ENCODE assay signal across 9 cellular contexts in genomic region chr5:139513434-139513833, GRCh38. TPM values are rescaled to one million over a fixed set of nuclear protein-coding genes. Genes with fewer than 3 reads are reported as not detected.
DNase-seq lines count a peak whose midpoint lies in the region; ATAC-seq, FAIRE-seq and TF ChIP-seq lines count a peak whose summit lies in the region.
"Not testable (repeated sequence)": the region's sequence is repeated elsewhere in the genome, so short reads cannot be mapped to it uniquely, and the experiment has no call there.
"Had no signal": no experiment of that assay in that cellular context is flagged by ENCODE, and none has a peak within 500 bp of the region (broad histone marks: within the 10 kb centered on the region; RNA-seq: fewer than 3 reads in every experiment).

No MANE protein-coding gene starts in this region.

- H3K4me3 Mint-ChIP-seq in CD8-positive, alpha-beta T cell; effector memory CD8-positive, alpha-beta T cell: not testable (repeated sequence)

- not testable (repeated sequence) for H2AFZ ChIP-seq in Loucy (ENCODE audit: low read length)

- H3K9me2 ChIP-seq in Loucy (replicated peaks; ENCODE audit: low read depth, low read length): not testable (repeated sequence)

- peaks cover 30% of the 10 kb centered on the region for H3K4me1 ChIP-seq in CD8-positive, alpha-beta T cell (ENCODE audit: insufficient read depth, low read length)
- peaks cover 27% of the 10 kb centered on the region for H3K4me1 ChIP-seq in Loucy (ENCODE audit: insufficient read depth, low read length, poor library complexity, severe bottlenecking)

- peaks cover 47% of the 10 kb centered on the region for H3K4me1 Mint-ChIP-seq in CD8-positive, alpha-beta T cell (ENCODE audit: low read depth)
- H3K4me1 Mint-ChIP-seq in effector memory CD8-positive, alpha-beta T cell (ENCODE audit: low read depth in 2 of 2): peaks cover 38 to 41% of the 10 kb centered on the region in 2 donors

- peak; percentile 44 for FAIRE-seq in RCC 7860 (lab: Jason Lieb, UNC)

- not testable (repeated sequence) for H3K36me3 Mint-ChIP-seq in CD8-positive, alpha-beta T cell
- peaks cover 10% of the 10 kb centered on the region for H3K36me3 Mint-ChIP-seq in effector memory CD8-positive, alpha-beta T cell (ENCODE audit: insufficient read depth)

- H3K27ac ChIP-seq in CD8-positive, alpha-beta T cell (ENCODE audit: low read depth, low read length): not testable (repeated sequence)

- peak; percentile 79 for TF ChIP-seq CTCF in CD8-positive, alpha-beta T cell (IDR thresholded peaks at IDR 0.05)
- peak; percentile 84 for TF ChIP-seq CTCF in Loucy (conservative IDR thresholded peaks at IDR 0.05; ENCODE audit: low read length)

- intact Hi-C loops in CD8-positive, alpha-beta T cell (cut with DNase I, micrococcal nuclease): loop anchor here (1.0 to 10.0 kb wide), 4 partner anchors 31 to 181 kb away; partner anchors contain the start of genes SMIM33 (in 1 of the 2) and STING1 (in 1 of the 2)

- H3K9me3 ChIP-seq in CD8-positive, alpha-beta T cell (ENCODE audit: low read length); Loucy (ENCODE audit: insufficient read depth, low read depth, low read length): not testable (repeated sequence)

- H3K4me3 ChIP-seq in CD8-positive, alpha-beta T cell (ENCODE audit: low read depth, low read length); Loucy (ENCODE audit: low read length, poor library complexity, severe bottlenecking): not testable (repeated sequence)

- peak; percentile 66 for ATAC-seq in CD8-positive, alpha-beta T cell
- peak; percentile 39 for ATAC-seq in GM21619 (IDR thresholded peaks at IDR 0.05; ENCODE audit: unreplicated experiment)
- ATAC-seq in effector memory CD8-positive, alpha-beta T cell (replicated peaks): peak; percentile 61

- not testable (repeated sequence) for H4K20me1 ChIP-seq in Loucy (ENCODE audit: insufficient read depth, low read length, poor library complexity, severe bottlenecking)

- H3K27ac Mint-ChIP-seq in CD8-positive, alpha-beta T cell; effector memory CD8-positive, alpha-beta T cell: not testable (repeated sequence)

- not testable (repeated sequence) for H3K27me3 ChIP-seq in CD8-positive, alpha-beta T cell (ENCODE audit: insufficient read depth, low read length); Loucy (ENCODE audit: insufficient read depth, low read length, poor library complexity, severe bottlenecking)

- not testable (repeated sequence) for H3F3A ChIP-seq in Loucy (ENCODE audit: low read depth)

- H3K36me3 ChIP-seq in CD8-positive, alpha-beta T cell (ENCODE audit: insufficient read depth, low read length); Loucy (ENCODE audit: insufficient read depth, low read length): not testable (repeated sequence)

- CTCF ChIA-PET in CD8-positive, alpha-beta T cell (lab: Charles Lee): interaction anchor here (0.6 to 12.1 kb wide), 49 partner anchors 8 to 1064 kb away, joined by 3 to 473 read pairs (median 6); partner anchors contain the start of genes DNAJC18, SMIM33, SPATA24 and STING1

- H3K9ac ChIP-seq in Loucy (ENCODE audit: low read depth, low read length, poor library complexity, severe bottlenecking): peak overlapping the region; percentile 21

- not testable (repeated sequence) for H3K79me2 ChIP-seq in Loucy (ENCODE audit: insufficient read depth, low read length)

- H3K27me3 Mint-ChIP-seq in CD8-positive, alpha-beta T cell (ENCODE audit: low read depth); effector memory CD8-positive, alpha-beta T cell: not testable (repeated sequence)

- H3K4me2 ChIP-seq in Loucy (ENCODE audit: low read depth, low read length, poor library complexity, severe bottlenecking): not testable (repeated sequence)

- DNase-seq in CD8-positive, alpha-beta T cell: peak; percentile 60 to 87 (median 77)
- DNase-seq in RCC 7860 (ENCODE audit: low spot score) (peak; percentile 81), activated T-cell treated with anti-CD3 and anti-CD28 coated beads for 24 hours (ENCODE audit: low read depth) (peak; percentile 71), lung microvascular endothelial cell (ENCODE audit: low read depth in 2 of 2) (peak; percentile 85 to 92)
- DNase-seq in effector memory CD8-positive, alpha-beta T cell: peak; percentile 70 to 78 (median 76)
- DNase-seq in stimulated activated CD4-positive, alpha-beta T cell treated with anti-CD3 and anti-CD28 coated beads, TNF-alpha, amount 100 ng/mL, for 4 hours (ENCODE audit: low read depth in 3 of 3): peak; percentile 50 to 69 (median 69)

- not testable (repeated sequence) for H3K9me3 Mint-ChIP-seq in CD8-positive, alpha-beta T cell; effector memory CD8-positive, alpha-beta T cell

- POLR2A ChIA-PET in CD8-positive, alpha-beta T cell (lab: Charles Lee): interaction anchor here (0.7 to 3.2 kb wide), 4 partner anchors 10 to 91 kb away, joined by 3 to 24 read pairs (median 8); no protein-coding TSS in a partner anchor

RNA-seq across cellular contexts. Expression of gene STING1, which starts 30.9 kb away (rescaled TPM):
- 10 to 100 TPM; 55.0 to 57.8 TPM for total RNA-seq in CD8-positive, alpha-beta T cell
- total RNA-seq in lung microvascular endothelial cell: 18.7 and 51.9 TPM in 2 replicates

RNA-seq across cellular contexts. Expression of gene SMIM33, which starts 42.6 kb away (rescaled TPM):
- not detected for total RNA-seq in CD8-positive, alpha-beta T cell
- total RNA-seq in lung microvascular endothelial cell: under 0.01 TPM in 1 of 2 replicates, not detected in the other
- total RNA-seq: glomerular endothelial cell had no signal

RNA-seq across cellular contexts. Expression of gene UBE2D2, which starts 47.7 kb away (rescaled TPM):
- 100 to 1,000 TPM; 180 TPM for total RNA-seq in CD8-positive, alpha-beta T cell
- 56.0 and 58.7 TPM in 2 replicates for total RNA-seq in lung microvascular endothelial cell

RNA-seq across cellular contexts. Expression of gene ECSCR, which starts 50.9 kb away (rescaled TPM):
- total RNA-seq in CD8-positive, alpha-beta T cell: not detected
- 392 and 472 TPM in 2 replicates for total RNA-seq in lung microvascular endothelial cell
